ENCODE assay signal across 29 cellular contexts in genomic region chr5:75553358-75553757, GRCh38. TPM values are rescaled to one million over a fixed set of nuclear protein-coding genes. Genes with fewer than 3 reads are reported as not detected.
"Had no signal": no experiment of that assay in that cellular context is flagged by ENCODE, and none has a peak within 500 bp of the region (broad histone marks: within the 10 kb centered on the region; RNA-seq: fewer than 3 reads in every experiment).

No MANE protein-coding gene starts in this region.

- H3K4me3 ChIP-seq: colonic mucosa, gastroesophageal sphincter, heart left ventricle, hepatocyte, left ventricle myocardium inferior, lower lobe of right lung, mucosa of descending colon had no signal

- ATAC-seq: effector memory CD8-positive, alpha-beta T cell; esophagus mucosa; foreskin keratinocyte; gastroesophageal sphincter; heart left ventricle; left colon; left lobe of liver; lower lobe of right lung; mucosa of descending colon had no signal

- H3K27ac Mint-ChIP-seq: dendritic cell treated with granulocyte-macrophage colony-stimulating factor and Interleukin-4, amounts not matched to agents 40 ng/mL and 50 ng/mL, for 4 days; endodermal cell; immature natural killer cell; mesothelial cell of epicardium; naive B cell had no signal

- H3K79me2 ChIP-seq: hepatocyte had no signal

- FAIRE-seq: endometrium, frontal cortex, kidney had no signal

- H3K27ac ChIP-seq: colonic mucosa, epithelial cell of prostate, foreskin keratinocyte, gastroesophageal sphincter, heart left ventricle, hepatocyte, left ventricle myocardium inferior, lower lobe of right lung had no signal

- H3K9me3 ChIP-seq: colonic mucosa, gastroesophageal sphincter, lower lobe of right lung, mucosa of descending colon had no signal

- H3K4me3 Mint-ChIP-seq: dendritic cell treated with granulocyte-macrophage colony-stimulating factor and Interleukin-4, amounts not matched to agents 40 ng/mL and 50 ng/mL, for 4 days; effector memory CD8-positive, alpha-beta T cell; endodermal cell; immature natural killer cell; mesothelial cell of epicardium; naive B cell had no signal

- H3K27me3 Mint-ChIP-seq: dendritic cell treated with granulocyte-macrophage colony-stimulating factor and Interleukin-4, amounts not matched to agents 40 ng/mL and 50 ng/mL, for 4 days; effector memory CD8-positive, alpha-beta T cell; naive B cell had no signal

- H3K9me3 Mint-ChIP-seq: dendritic cell treated with granulocyte-macrophage colony-stimulating factor and Interleukin-4, amounts not matched to agents 40 ng/mL and 50 ng/mL, for 4 days; effector memory CD8-positive, alpha-beta T cell; endodermal cell; immature natural killer cell; naive B cell had no signal

- H3K4me2 ChIP-seq: hepatocyte had no signal

- H3K4me1 ChIP-seq: colonic mucosa, foreskin keratinocyte, gastroesophageal sphincter, left ventricle myocardium inferior, lower lobe of right lung had no signal

- DNase-seq: colonic mucosa; cortex of kidney; effector CD8-positive, alpha-beta T cell; effector memory CD8-positive, alpha-beta T cell; endodermal cell; erythroblast; foreskin keratinocyte; heart left ventricle; hypothalamus; immature natural killer cell; islet precursor cell; kidney; kidney glomerular epithelial cell; left colon; left ventricle myocardium inferior; lower lobe of right lung; mesenchymal stem cell; mucosa of descending colon; naive B cell had no signal

- H2AFZ ChIP-seq: hepatocyte had no signal

- H3K27me3 ChIP-seq: colonic mucosa, foreskin keratinocyte, gastroesophageal sphincter, heart left ventricle, hepatocyte had no signal

- H3K36me3 ChIP-seq: colonic mucosa had no signal

- H3K4me1 Mint-ChIP-seq: endodermal cell, mesothelial cell of epicardium had no signal

RNA-seq across cellular contexts. Expression of gene ANKDD1B, which starts 57.9 kb away (rescaled TPM):
- total RNA-seq: myocyte had no signal
